ENCODE assay signal across 9 cellular contexts in the genomic region with DNA sequence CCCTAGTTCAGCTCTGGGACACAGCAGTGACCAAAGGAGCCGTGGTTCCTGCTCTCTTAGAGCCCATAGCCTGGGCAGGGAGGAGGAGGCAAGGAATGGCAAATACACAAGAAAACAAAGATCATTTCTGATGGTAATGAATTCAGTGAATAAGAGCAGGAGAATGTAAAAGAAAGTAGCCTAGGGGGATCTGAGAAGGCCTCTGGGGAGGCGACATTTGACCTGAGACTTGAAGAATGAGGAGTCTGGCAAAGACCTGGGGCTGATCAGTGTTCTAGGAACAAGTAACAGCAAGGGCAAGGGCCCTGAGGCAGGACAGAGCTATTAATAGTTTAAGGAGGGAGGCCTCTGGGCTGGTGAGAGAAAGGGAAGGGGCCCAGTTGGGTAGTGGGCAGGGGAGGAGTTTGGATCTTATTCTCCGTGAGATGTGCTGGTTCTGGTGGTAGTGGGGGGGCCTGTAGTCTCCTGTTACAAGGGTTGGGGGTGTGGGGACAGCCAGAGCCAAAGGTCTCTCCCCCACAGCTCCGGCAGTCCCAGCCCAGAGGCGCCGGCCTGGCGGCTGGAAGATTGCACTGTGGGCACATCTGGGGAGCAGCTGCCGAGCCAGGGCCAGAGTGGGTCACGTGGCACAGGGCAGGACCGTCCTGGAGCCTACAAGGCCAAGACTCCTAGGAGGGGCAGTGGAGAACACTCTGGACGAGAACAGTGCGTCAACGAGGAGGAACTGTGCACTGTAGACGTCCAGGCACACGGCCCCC. TPM values are rescaled to one million over a fixed set of nuclear protein-coding genes. Genes with fewer than 3 reads are reported as not detected.
DNase-seq lines count a peak whose midpoint lies in the region; ATAC-seq, FAIRE-seq and TF ChIP-seq lines count a peak whose summit lies in the region.
"Had no signal": no experiment of that assay in that cellular context is flagged by ENCODE, and none has a peak within 500 bp of the region (broad histone marks: within the 10 kb centered on the region; RNA-seq: fewer than 3 reads in every experiment).

No MANE protein-coding gene starts in this region.

- in situ Hi-C loops in astrocyte of the spinal cord (cut with HindIII; ENCODE audit: low sequenced_read_pairs) = no loop called here

- FAIRE-seq in D721Med (lab: Jason Lieb, UNC) = no peak

- DNase-seq in HT-29 (ENCODE audit: low spot score) (peak; percentile 45), astrocyte of the spinal cord (ENCODE audit: low read depth, low spot score) (peak; percentile 84), iris pigment epithelial cell (ENCODE audit: low read depth) (peak; percentile 73), NK-92 (lab: John Stamatoyannopoulos, UW; ENCODE audit: unreplicated experiment) (no peak), D721Med (ENCODE audit: insufficient read length, low spot score) (no peak)

- TF ChIP-seq CTCF in astrocyte of the spinal cord (IDR thresholded peaks at IDR 0.05; ENCODE audit: low read depth, low read length) = no peak
- TF ChIP-seq CTCF in D721Med (IDR thresholded peaks at IDR 0.05; ENCODE audit: insufficient read depth, missing control alignments) = no peak

- ATAC-seq in HG02571 (IDR thresholded peaks at IDR 0.05; ENCODE audit: unreplicated experiment) (no peak), GM21515 (IDR thresholded peaks at IDR 0.05; ENCODE audit: unreplicated experiment) (no peak)

- peak overlapping the region; percentile 65 for H3K27ac ChIP-seq in temporal lobe (ENCODE audit: low read depth, low read length)

- no peak overlapping the region for H3K4me3 ChIP-seq in astrocyte of the spinal cord (ENCODE audit: low read depth, low read length)

RNA-seq across cellular contexts. Expression of a gene that starts 9.3 kb away (rescaled TPM):
- total RNA-seq in HT-29 (2014; rRNA removed; shearing (Covaris generic)) = 1,531 and 1,848 TPM in 2 replicates
- 35.7 TPM for total RNA-seq in temporal lobe

RNA-seq across cellular contexts. Expression of a gene that starts 41.9 kb away (rescaled TPM):
- total RNA-seq in HT-29 (2014; rRNA removed; shearing (Covaris generic)) = not detected in 2 replicates
- not detected for total RNA-seq in temporal lobe
- total RNA-seq: natural killer cell treated with Interleukin-12 subunit alpha and Interleukin-12 subunit beta and Interleukin-15 and Interleukin-18, amount 100 ng/mL, for 72 hours had no signal

Comparison
In these comparisons a context has a peak if more than half of its experiments do, and no peak if none do; other contexts are left out.
1. DNase-seq: peak in HT-29 (single experiment), astrocyte of the spinal cord (single experiment) and iris pigment epithelial cell (single experiment); none in NK-92 (single experiment) and D721Med (single experiment).
2. RNA of a gene that starts 9.3 kb away (total RNA-seq): 1,531 to 1,848 TPM in HT-29; 35.7 TPM in temporal lobe (single experiment); every median in the first group is over 10 times any median in the second.